ENCODE assay signal across 14 cellular contexts in the genomic region with DNA sequence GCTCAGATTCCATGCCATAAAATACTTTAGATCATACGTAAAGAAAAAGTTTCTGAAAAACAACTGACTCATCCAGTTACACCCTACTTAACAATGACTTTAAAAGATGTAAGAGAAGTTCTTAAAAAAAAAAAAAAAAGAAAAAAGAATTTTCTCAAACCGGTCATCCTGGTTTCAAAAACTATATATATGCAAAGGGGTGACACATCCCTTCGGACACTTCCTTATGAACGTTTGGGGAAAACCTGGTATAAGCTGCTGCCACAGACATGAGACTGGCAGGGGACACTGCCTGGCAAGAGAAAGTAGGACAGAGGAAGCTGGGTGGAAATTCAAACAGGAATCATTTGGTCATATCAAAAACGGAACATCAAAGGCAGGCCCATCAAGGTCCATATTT.
DNase-seq lines count a peak whose midpoint lies in the region; ATAC-seq, FAIRE-seq and TF ChIP-seq lines count a peak whose summit lies in the region.
"Had no signal": no experiment of that assay in that cellular context is flagged by ENCODE, and none has a peak within 500 bp of the region (broad histone marks: within the 10 kb centered on the region; RNA-seq: fewer than 3 reads in every experiment).

No MANE protein-coding gene starts in this region.

- ATAC-seq in activated naive CD4-positive, alpha-beta T cell treated with anti-CD3 and anti-CD28 coated beads, Interleukin-2, amount 50 U/mL, for 72 hours, result no peak
- peak; percentile 82 for ATAC-seq in left colon
- ATAC-seq: stimulated activated naive CD8-positive, alpha-beta T cell treated with anti-CD3 and anti-CD28 coated beads, Interleukin-15, amount 100 ng/mL, for 72 hours had no signal

- peak; percentile 41 for FAIRE-seq in colon (lab: Jason Lieb, UNC)

- H3K36me3 ChIP-seq in uterus, result no peaks in the 10 kb centered on the region

- no peak overlapping the region for H3K27ac Mint-ChIP-seq in activated naive CD4-positive, alpha-beta T cell treated with anti-CD3 and anti-CD28 coated beads for 36 hours
- no peak overlapping the region for H3K27ac Mint-ChIP-seq in activated naive CD4-positive, alpha-beta T cell treated with anti-CD3 and anti-CD28 coated beads, Interleukin-2, amount 50 U/mL, for 72 hours
- H3K27ac Mint-ChIP-seq in activated naive CD8-positive, alpha-beta T cell treated with anti-CD3 and anti-CD28 coated beads for 36 hours, result no peak overlapping the region
- H3K27ac Mint-ChIP-seq: stimulated activated naive CD8-positive, alpha-beta T cell treated with anti-CD3 and anti-CD28 coated beads, Interleukin-15, amount 100 ng/mL, for 72 hours had no signal

- TF ChIP-seq CTCF in uterus (IDR thresholded peaks at IDR 0.05), result no peak

- no peaks in the 10 kb centered on the region for H3K4me1 ChIP-seq in uterus

- H3K36me3 Mint-ChIP-seq in activated naive CD4-positive, alpha-beta T cell treated with anti-CD3 and anti-CD28 coated beads for 36 hours (ENCODE audit: low read depth), result no peaks in the 10 kb centered on the region
- H3K36me3 Mint-ChIP-seq in activated naive CD4-positive, alpha-beta T cell treated with anti-CD3 and anti-CD28 coated beads, Interleukin-2, amount 50 U/mL, for 72 hours, result no peaks in the 10 kb centered on the region
- no peaks in the 10 kb centered on the region for H3K36me3 Mint-ChIP-seq in activated naive CD8-positive, alpha-beta T cell treated with anti-CD3 and anti-CD28 coated beads for 36 hours

- peak overlapping the region; percentile 47 to 49 for H3K27ac ChIP-seq in uterus

- CTCF ChIA-PET in activated naive CD4-positive, alpha-beta T cell treated with anti-CD3 and anti-CD28 coated beads for 36 hours (lab: Charles Lee), result interaction anchor here (0.6 kb wide), 1 partner anchor 38 kb away, joined by 3 read pairs; no protein-coding TSS in a partner anchor

- H3K9me3 Mint-ChIP-seq in activated naive CD4-positive, alpha-beta T cell treated with anti-CD3 and anti-CD28 coated beads for 36 hours, result no peaks in the 10 kb centered on the region
- H3K9me3 Mint-ChIP-seq in activated naive CD4-positive, alpha-beta T cell treated with anti-CD3 and anti-CD28 coated beads, Interleukin-2, amount 50 U/mL, for 72 hours, result no peaks in the 10 kb centered on the region
- no peaks in the 10 kb centered on the region for H3K9me3 Mint-ChIP-seq in activated naive CD8-positive, alpha-beta T cell treated with anti-CD3 and anti-CD28 coated beads for 36 hours

- intact Hi-C loops in activated naive CD4-positive, alpha-beta T cell treated with anti-CD3 and anti-CD28 coated beads for 36 hours (cut with micrococcal nuclease), result no loop called here
- intact Hi-C loops in left colon (cut with DNase I, micrococcal nuclease) (no loop called here), uterus (cut with DNase I; ENCODE audit: low total_unique reads) (no loop called here)

- no peak overlapping the region for H3K4me3 ChIP-seq in uterus

- H3K4me1 Mint-ChIP-seq in activated naive CD4-positive, alpha-beta T cell treated with anti-CD3 and anti-CD28 coated beads for 36 hours (ENCODE audit: low read depth), result no peaks in the 10 kb centered on the region
- H3K4me1 Mint-ChIP-seq in activated naive CD8-positive, alpha-beta T cell treated with anti-CD3 and anti-CD28 coated beads for 36 hours, result no peaks in the 10 kb centered on the region
- H3K4me1 Mint-ChIP-seq: stimulated activated naive CD8-positive, alpha-beta T cell treated with anti-CD3 and anti-CD28 coated beads, Interleukin-15, amount 100 ng/mL, for 72 hours had no signal

- no peaks in the 10 kb centered on the region for H3K9me3 ChIP-seq in uterus

- no peak overlapping the region for H3K4me3 Mint-ChIP-seq in activated naive CD4-positive, alpha-beta T cell treated with anti-CD3 and anti-CD28 coated beads for 36 hours
- no peak overlapping the region for H3K4me3 Mint-ChIP-seq in activated naive CD8-positive, alpha-beta T cell treated with anti-CD3 and anti-CD28 coated beads for 36 hours
- H3K4me3 Mint-ChIP-seq: stimulated activated naive CD8-positive, alpha-beta T cell treated with anti-CD3 and anti-CD28 coated beads, Interleukin-15, amount 100 ng/mL, for 72 hours had no signal

- H3K27me3 Mint-ChIP-seq in activated naive CD4-positive, alpha-beta T cell treated with anti-CD3 and anti-CD28 coated beads for 36 hours (ENCODE audit: low read depth), result peaks cover 2% of the 10 kb centered on the region
- peaks cover 12% of the 10 kb centered on the region for H3K27me3 Mint-ChIP-seq in activated naive CD8-positive, alpha-beta T cell treated with anti-CD3 and anti-CD28 coated beads for 36 hours

- H3K27me3 ChIP-seq in uterus, result no peaks in the 10 kb centered on the region

- peak; percentile 4 for DNase-seq in activated naive CD4-positive, alpha-beta T cell treated with anti-CD3 and anti-CD28 coated beads for 36 hours
- DNase-seq in activated naive CD4-positive, alpha-beta T cell treated with anti-CD3 and anti-CD28 coated beads, Interleukin-2, amount 50 U/mL, for 72 hours (ENCODE audit: low spot score in 2 of 2), result no peak
- no peak for DNase-seq in left colon
- DNase-seq in uterus, result no peak
- DNase-seq in central memory CD4-positive, alpha-beta T cell, result no peak
- DNase-seq in activated naive CD8-positive, alpha-beta T cell treated with anti-CD3 and anti-CD28 coated beads for 36 hours, result no peak
- DNase-seq in NCI-H1105 (lab: John Stamatoyannopoulos, UW), result no peak
- DNase-seq: 8988T; activated T-cell treated with anti-CD3 and anti-CD28 coated beads for 4 hours; Kasumi-1; NCI-H69; stimulated activated CD4-positive, alpha-beta T cell treated with anti-CD3 and anti-CD28 coated beads, Interleukin-15, amount 100 ng/mL, for 24 hours; stimulated activated naive CD8-positive, alpha-beta T cell treated with anti-CD3 and anti-CD28 coated beads, Interleukin-15, amount 100 ng/mL, for 72 hours had no signal

- no peak for TF ChIP-seq POLR2A in uterus (IDR thresholded peaks at IDR 0.05)
